Comparison of ENCODE assay signal across 13 cellular contexts in genomic region chr15:48880070-48880634, GRCh38. TPM values are rescaled to one million over a fixed set of nuclear protein-coding genes. Genes with fewer than 3 reads are reported as not detected.
DNase-seq lines count a peak whose midpoint lies in the region; ATAC-seq and TF ChIP-seq lines count a peak whose summit lies in the region.
"Had no signal": no experiment of that assay in that cellular context is flagged by ENCODE, and none has a peak within 500 bp of the region (broad histone marks: within the 10 kb centered on the region; RNA-seq: fewer than 3 reads in every experiment).

No MANE protein-coding gene starts in this region.

- no peak for TF ChIP-seq CTCF in left ventricle myocardium inferior (IDR thresholded peaks at IDR 0.05; ENCODE audit: borderline replicate concordance)
- no peak for TF ChIP-seq CTCF in PC-3 (conservative IDR thresholded peaks at IDR 0.05; ENCODE audit: low read depth, low read length)
- TF ChIP-seq CTCF in endodermal cell (conservative IDR thresholded peaks at IDR 0.05): no peak
- no peak for TF ChIP-seq CTCF in PC-9 (conservative IDR thresholded peaks at IDR 0.05)

- DNase-seq in left ventricle myocardium inferior (no peak), left cardiac atrium (no peak), PC-3 (no peak), endodermal cell (no peak), PC-9 (no peak)
- DNase-seq in stimulated activated naive CD8-positive, alpha-beta T cell treated with anti-CD3 and anti-CD28 coated beads, Interleukin-15, amount 100 ng/mL, for 72 hours: no peak
- DNase-seq: CD8-positive, alpha-beta T cell; foreskin melanocyte; left ventricle myocardium superior; NCI-H2227 treated with DMSO at 0.1 percent for 48 hours had no signal

- H3K4me2 ChIP-seq in PC-3 (ENCODE audit: low read length) (peak overlapping the region; percentile 86), PC-9 (no peak overlapping the region)

- H3K9me2 ChIP-seq in PC-3 (replicated peaks; ENCODE audit: low read length) (no peaks in the 10 kb centered on the region), PC-9 (ENCODE audit: insufficient read depth) (no peaks in the 10 kb centered on the region)

- H2AFZ ChIP-seq in PC-3 (ENCODE audit: low read length) (no peak overlapping the region), PC-9 (no peak overlapping the region)

- POLR2A ChIA-PET in PC-3 (lab: Charles Lee; ENCODE audit: unreplicated experiment): no interaction called here
- POLR2A ChIA-PET in PC-9 (lab: Charles Lee; ENCODE audit: unreplicated experiment): interaction anchor here (0.6 kb wide), 1 partner anchor 117 kb away, joined by 3 read pairs; no protein-coding TSS in a partner anchor

- WGBS in endodermal cell (ENCODE audit: insufficient coverage in 1 of 2, insufficient read length in 1 of 2), 2 experiments: 76 to 100% methylated on average over 1 to 3 of the region's 3 CpGs

- CTCF ChIA-PET in PC-3 (lab: Charles Lee): no interaction called here
- CTCF ChIA-PET in PC-9 (lab: Charles Lee): interaction anchor here (0.5 kb wide), 1 partner anchor 1437 kb away, joined by 7 read pairs; no protein-coding TSS in a partner anchor

- H3K27ac ChIP-seq in left ventricle myocardium inferior (replicated peaks): no peak overlapping the region
- no peak overlapping the region for H3K27ac ChIP-seq in PC-3 (ENCODE audit: low read length)
- H3K27ac ChIP-seq in endodermal cell (ENCODE audit: low read depth, low read length): no peak overlapping the region
- no peak overlapping the region for H3K27ac ChIP-seq in PC-9
- H3K27ac ChIP-seq: right atrium auricular region had no signal

- H3K27me3 Mint-ChIP-seq in endodermal cell (ENCODE audit: insufficient read depth): peaks cover 8% of the 10 kb centered on the region
- H3K27me3 Mint-ChIP-seq in stimulated activated naive CD8-positive, alpha-beta T cell treated with anti-CD3 and anti-CD28 coated beads, Interleukin-15, amount 100 ng/mL, for 72 hours: peaks cover 25% of the 10 kb centered on the region

- H4K20me1 ChIP-seq in PC-3 (ENCODE audit: low read length): peaks cover 21% of the 10 kb centered on the region
- no peaks in the 10 kb centered on the region for H4K20me1 ChIP-seq in PC-9 (ENCODE audit: insufficient read depth)

- no peaks in the 10 kb centered on the region for H3K36me3 ChIP-seq in left ventricle myocardium inferior
- H3K36me3 ChIP-seq in PC-3 (ENCODE audit: low read depth, low read length): no peaks in the 10 kb centered on the region
- no peaks in the 10 kb centered on the region for H3K36me3 ChIP-seq in endodermal cell (ENCODE audit: control insufficient read depth, insufficient read depth, low read length)
- no peaks in the 10 kb centered on the region for H3K36me3 ChIP-seq in PC-9 (ENCODE audit: low read depth)
- H3K36me3 ChIP-seq: right atrium auricular region had no signal

- peak overlapping the region; percentile 42 for H3K27ac Mint-ChIP-seq in endodermal cell
- H3K27ac Mint-ChIP-seq in stimulated activated naive CD8-positive, alpha-beta T cell treated with anti-CD3 and anti-CD28 coated beads, Interleukin-15, amount 100 ng/mL, for 72 hours: no peak overlapping the region
- H3K27ac Mint-ChIP-seq: CD8-positive, alpha-beta T cell had no signal

- intact Hi-C loops in left ventricle myocardium inferior (cut with micrococcal nuclease) (no loop called here), left cardiac atrium (cut with DNase I) (no loop called here), PC-3 (cut with micrococcal nuclease) (no loop called here), PC-9 (cut with micrococcal nuclease; ENCODE audit: unreplicated experiment) (loop anchor here (5.0 kb wide), 1 partner anchor 82 kb away; the partner anchor contains the start of gene SHC4)

- BruUV-seq in PC-3 (replicated peaks; lab: Mats Ljungman, UMichigan) (no TSS peak), PC-9 (replicated peaks; lab: Mats Ljungman, UMichigan) (no TSS peak)

- H3K27me3 ChIP-seq in left ventricle myocardium inferior (ENCODE audit: low read depth) (no peaks in the 10 kb centered on the region), PC-3 (ENCODE audit: low read length) (no peaks in the 10 kb centered on the region), endodermal cell (ENCODE audit: control insufficient read depth, insufficient read depth, low read length, poor library complexity, severe bottlenecking) (peaks cover 9% of the 10 kb centered on the region), PC-9 (ENCODE audit: insufficient read depth, low read depth) (no peaks in the 10 kb centered on the region)
- H3K27me3 ChIP-seq: right atrium auricular region had no signal

- H3K9me3 Mint-ChIP-seq in endodermal cell: no peaks in the 10 kb centered on the region
- no peaks in the 10 kb centered on the region for H3K9me3 Mint-ChIP-seq in stimulated activated naive CD8-positive, alpha-beta T cell treated with anti-CD3 and anti-CD28 coated beads, Interleukin-15, amount 100 ng/mL, for 72 hours

- H3K4me1 ChIP-seq in left ventricle myocardium inferior (peaks cover 27% of the 10 kb centered on the region), PC-3 (ENCODE audit: insufficient read depth, low read length) (peaks cover 24% of the 10 kb centered on the region), endodermal cell (ENCODE audit: control insufficient read depth, insufficient read depth, low read length) (no peaks in the 10 kb centered on the region), PC-9 (replicated peaks; ENCODE audit: insufficient read depth) (peaks cover 17% of the 10 kb centered on the region)

- peak overlapping the region; percentile 98 for H3K4me3 Mint-ChIP-seq in endodermal cell
- H3K4me3 Mint-ChIP-seq in stimulated activated naive CD8-positive, alpha-beta T cell treated with anti-CD3 and anti-CD28 coated beads, Interleukin-15, amount 100 ng/mL, for 72 hours: peak overlapping the region; percentile 69 to 100

- H3F3A ChIP-seq in PC-3 (ENCODE audit: low read length, unreplicated experiment) (no peaks in the 10 kb centered on the region), PC-9 (ENCODE audit: insufficient read depth, low read depth) (no peaks in the 10 kb centered on the region)

- H3K9me3 ChIP-seq in left ventricle myocardium inferior (replicated peaks) (no peaks in the 10 kb centered on the region), PC-3 (ENCODE audit: low read length) (no peaks in the 10 kb centered on the region), endodermal cell (ENCODE audit: control insufficient read depth, low read length) (no peaks in the 10 kb centered on the region), PC-9 (ENCODE audit: insufficient read depth, low read depth) (no peaks in the 10 kb centered on the region)
- H3K9me3 ChIP-seq: right atrium auricular region had no signal

- peak overlapping the region; percentile 78 for H3K4me3 ChIP-seq in left ventricle myocardium inferior
- peak overlapping the region; percentile 83 for H3K4me3 ChIP-seq in PC-3 (ENCODE audit: low read length)
- H3K4me3 ChIP-seq in endodermal cell (ENCODE audit: low read length): peak overlapping the region; percentile 84
- no peak overlapping the region for H3K4me3 ChIP-seq in PC-9
- H3K4me3 ChIP-seq: right atrium auricular region had no signal

- H3K9ac ChIP-seq in PC-3 (ENCODE audit: low read length) (no peak overlapping the region), endodermal cell (ENCODE audit: extremely low read depth, low read length, poor library complexity, severe bottlenecking) (no peak overlapping the region)

- H3K4me1 Mint-ChIP-seq in endodermal cell: peaks cover 29% of the 10 kb centered on the region
- H3K4me1 Mint-ChIP-seq in stimulated activated naive CD8-positive, alpha-beta T cell treated with anti-CD3 and anti-CD28 coated beads, Interleukin-15, amount 100 ng/mL, for 72 hours: peaks cover 38% of the 10 kb centered on the region

- H3K79me2 ChIP-seq in PC-3 (ENCODE audit: low read length): peaks cover 28% of the 10 kb centered on the region
- H3K79me2 ChIP-seq in PC-9 (ENCODE audit: low read depth): peaks cover 17% of the 10 kb centered on the region

- no peak for ATAC-seq in left cardiac atrium
- ATAC-seq in PC-3: no peak
- ATAC-seq in stimulated activated naive CD8-positive, alpha-beta T cell treated with anti-CD3 and anti-CD28 coated beads, Interleukin-15, amount 100 ng/mL, for 72 hours: no peak
- no peak for ATAC-seq in esophagus mucosa
- ATAC-seq in GM21786 (IDR thresholded peaks at IDR 0.05; ENCODE audit: unreplicated experiment): no peak
- ATAC-seq: CD8-positive, alpha-beta T cell; left ventricle myocardium superior had no signal

- H3K36me3 Mint-ChIP-seq in endodermal cell (ENCODE audit: low read depth): no peaks in the 10 kb centered on the region

RNA-seq across cellular contexts. Expression of gene EID1, which starts 2.2 kb away (rescaled TPM):
- 227 TPM for total RNA-seq in left ventricle myocardium inferior
- 100 to 1,000 TPM; 201 to 233 TPM for total RNA-seq in left cardiac atrium
- 98.7 and 115 TPM in 2 replicates for total RNA-seq in PC-3 (2014; rRNA removed)
- 100 to 1,000 TPM; 108 to 119 TPM for total RNA-seq in endodermal cell
- polyA plus RNA-seq in endodermal cell (2013, experiment 1 of 2): 238 TPM
- polyA plus RNA-seq in endodermal cell (2013, experiment 2 of 2): 221 TPM
- 30.7 TPM for total RNA-seq in esophagus mucosa
- 72.1 and 73.9 TPM in 2 replicates for total RNA-seq in PC-9 (2021)
